7 cellular contexts compared by ENCODE assay signal in the genomic region with DNA sequence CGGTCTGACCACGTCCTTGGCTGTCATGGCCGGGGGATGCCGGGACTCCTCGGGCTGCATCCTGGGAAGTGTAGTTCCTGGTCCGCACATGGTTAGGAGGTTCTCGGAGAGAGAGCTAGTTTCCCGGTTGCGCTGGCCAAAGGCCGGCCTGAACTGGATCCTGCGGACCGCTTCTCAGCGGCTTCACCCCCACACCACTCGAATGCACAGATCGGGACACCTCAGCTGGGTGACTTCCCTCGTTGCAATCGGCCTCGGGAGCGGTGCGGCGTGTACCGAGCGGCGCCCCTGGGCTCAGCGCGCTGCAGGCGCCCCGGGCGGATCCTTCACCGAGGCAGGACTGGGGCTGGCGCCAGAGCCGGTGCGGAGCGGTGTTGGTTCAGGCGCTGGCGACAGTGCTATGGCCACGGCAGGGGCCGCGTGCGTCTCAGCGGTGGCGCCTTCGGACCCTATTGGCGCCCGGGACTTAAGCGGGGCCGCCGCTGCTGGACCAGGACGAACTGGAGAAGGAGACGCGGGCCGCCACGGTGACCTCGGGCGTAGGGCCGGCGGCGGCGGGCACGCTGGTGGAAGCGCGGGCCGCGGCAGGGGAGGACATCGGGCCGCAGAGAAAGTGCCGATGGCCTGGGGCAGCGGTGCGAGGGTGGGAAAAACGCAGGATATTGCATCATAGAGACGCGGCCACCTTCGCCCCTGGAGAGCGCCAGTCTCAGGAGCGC. TPM values are rescaled to one million over a fixed set of nuclear protein-coding genes. Genes with fewer than 3 reads are reported as not detected.
DNase-seq lines count a peak whose midpoint lies in the region; ATAC-seq and TF ChIP-seq lines count a peak whose summit lies in the region.

No MANE protein-coding gene starts in this region.

- H3K23ac ChIP-seq in mesenchymal stem cell (ENCODE audit: low read length in 2 of 2) = peak overlapping the region; percentile 81 to 84

- peak overlapping the region; percentile 88 to 92 for H3K4ac ChIP-seq in mesenchymal stem cell (ENCODE audit: low read depth in 1 of 2, low read length in 2 of 2)

- peak overlapping the region; percentile 82 for H3K4me3 Mint-ChIP-seq in endodermal cell

- peak overlapping the region; percentile 86 for H4K8ac ChIP-seq in mesenchymal stem cell (ENCODE audit: low read length)

- H3K9me3 Mint-ChIP-seq in endodermal cell = no peaks in the 10 kb centered on the region

- H3K9me3 ChIP-seq in endodermal cell (ENCODE audit: control insufficient read depth, low read length) (no peaks in the 10 kb centered on the region), mesenchymal stem cell (ENCODE audit: control insufficient read depth, low read length) (no peaks in the 10 kb centered on the region)

- peak overlapping the region; percentile 81 to 98 for H3K14ac ChIP-seq in mesenchymal stem cell (ENCODE audit: low read length in 2 of 2)

- H3K27me3 ChIP-seq in endodermal cell (ENCODE audit: control insufficient read depth, insufficient read depth, low read length, poor library complexity, severe bottlenecking) = no peaks in the 10 kb centered on the region
- H3K27me3 ChIP-seq in mesenchymal stem cell (ENCODE audit: control insufficient read depth in 1 of 2, insufficient read depth in 1 of 2, low read length in 2 of 2) = no peaks in the 10 kb centered on the region

- TF ChIP-seq CTCF in GM12864 (IDR thresholded peaks at IDR 0.05; ENCODE audit: low read depth, low read length, missing control alignments) (no peak), endodermal cell (conservative IDR thresholded peaks at IDR 0.05) (no peak)

- H2BK15ac ChIP-seq in mesenchymal stem cell (ENCODE audit: low read depth, poor library complexity, severe bottlenecking) = peak overlapping the region; percentile 29

- H2BK120ac ChIP-seq in mesenchymal stem cell (ENCODE audit: low read depth, low read length) = peak overlapping the region; percentile 6

- H3K27ac Mint-ChIP-seq in endodermal cell = peak overlapping the region; percentile 95

- no peaks in the 10 kb centered on the region for H3K27me3 Mint-ChIP-seq in endodermal cell (ENCODE audit: insufficient read depth)

- peak; percentile 30 for DNase-seq in GM12864 (ENCODE audit: low read depth)
- DNase-seq in NCI-H748 treated with DMSO at 0.1 percent for 48 hours (lab: John Stamatoyannopoulos, UW) = peak; percentile 30
- peak; percentile 88 for DNase-seq in activated CD8-positive, alpha-beta memory T cell treated with anti-CD3 and anti-CD28 coated beads for 24 hours
- DNase-seq in endodermal cell = peak; percentile 95
- DNase-seq in mesenchymal stem cell = peak; percentile 83
- peak; percentile 35 for DNase-seq in stimulated activated CD8-positive, alpha-beta memory T cell treated with anti-CD3 and anti-CD28 coated beads, Interleukin-12 subunit alpha, Interleukin-12 subunit beta, amount 100 ng/mL, for 24 hours (ENCODE audit: extremely low read depth)

- H2BK12ac ChIP-seq in mesenchymal stem cell (ENCODE audit: low read length in 2 of 2) = peak overlapping the region in 1 of 2 experiments; percentile 54

- peaks cover 30% of the 10 kb centered on the region for H3K36me3 Mint-ChIP-seq in endodermal cell (ENCODE audit: low read depth)

- H2BK5ac ChIP-seq in mesenchymal stem cell (ENCODE audit: low read depth, low read length, poor library complexity, severe bottlenecking) = peak overlapping the region; percentile 20

- no peak overlapping the region for H2AK5ac ChIP-seq in mesenchymal stem cell (ENCODE audit: low read length, severe bottlenecking)

- H2AFZ ChIP-seq in mesenchymal stem cell (ENCODE audit: low read depth, low read length) = peak overlapping the region; percentile 57

- H3K79me1 ChIP-seq in mesenchymal stem cell (replicated peaks; ENCODE audit: low read length, poor library complexity, severe bottlenecking) = peaks cover 33% of the 10 kb centered on the region

- peak overlapping the region; percentile 94 to 97 for H3K18ac ChIP-seq in mesenchymal stem cell (ENCODE audit: low read depth in 1 of 2, low read length in 2 of 2)

- H3K4me2 ChIP-seq in mesenchymal stem cell (ENCODE audit: low read length, poor library complexity, severe bottlenecking) = peak overlapping the region; percentile 85

- H3K4me1 ChIP-seq in endodermal cell (ENCODE audit: control insufficient read depth, insufficient read depth, low read length) (no peaks in the 10 kb centered on the region), mesenchymal stem cell (ENCODE audit: control insufficient read depth, insufficient read depth, low read depth, low read length) (peaks cover 19% of the 10 kb centered on the region)

- H3K36me3 ChIP-seq in endodermal cell (ENCODE audit: control insufficient read depth, insufficient read depth, low read length) = peaks cover 40% of the 10 kb centered on the region
- H3K36me3 ChIP-seq in mesenchymal stem cell (ENCODE audit: control insufficient read depth in 1 of 2, insufficient read depth in 2 of 2, low read depth in 1 of 2, low read length in 2 of 2) = peaks cover 48 to 78% of the 10 kb centered on the region in 2 experiments

- peaks cover 13% of the 10 kb centered on the region for H3K4me1 Mint-ChIP-seq in endodermal cell

- peak overlapping the region; percentile 79 for H3K27ac ChIP-seq in endodermal cell (ENCODE audit: low read depth, low read length)
- H3K27ac ChIP-seq in mesenchymal stem cell (ENCODE audit: low read length, poor library complexity, severe bottlenecking) = peak overlapping the region; percentile 21

- WGBS in endodermal cell (ENCODE audit: insufficient coverage in 1 of 2, insufficient read length in 1 of 2), 2 experiments = 0 to 1% methylated on average over 47 to 75 of the region's 75 CpGs
- WGBS in mesenchymal stem cell = under 1% methylated on average over 70 of the region's 75 CpGs

- H3K4me3 ChIP-seq in GM12864 (ENCODE audit: low read depth, low read length) (peak overlapping the region; percentile 69), endodermal cell (ENCODE audit: low read length) (peak overlapping the region; percentile 84), mesenchymal stem cell (ENCODE audit: insufficient read depth in 1 of 2, low read depth in 1 of 2, low read length in 2 of 2) (peak overlapping the region; percentile 68 to 90)

- ATAC-seq in HG02973 (IDR thresholded peaks at IDR 0.05; ENCODE audit: unreplicated experiment) = peak; percentile 55

- H4K91ac ChIP-seq in mesenchymal stem cell (ENCODE audit: low read length) = peak overlapping the region; percentile 88

- H3K9ac ChIP-seq in endodermal cell (ENCODE audit: extremely low read depth, low read length, poor library complexity, severe bottlenecking) = peak overlapping the region; percentile 84
- peak overlapping the region; percentile 94 for H3K9ac ChIP-seq in mesenchymal stem cell (ENCODE audit: low read length)

RNA-seq across cellular contexts. Expression of gene ZNF629, which starts 11.5 kb away (rescaled TPM):
- total RNA-seq in endodermal cell = 10 to 100 TPM; 31.8 to 33.3 TPM
- 24.3 TPM for polyA plus RNA-seq in endodermal cell (2013, experiment 1 of 2)
- 24.7 TPM for polyA plus RNA-seq in endodermal cell (2013, experiment 2 of 2)
- polyA plus RNA-seq in mesenchymal stem cell (2013, experiment 1 of 2) = 13.8 TPM
- polyA plus RNA-seq in mesenchymal stem cell (2013, experiment 2 of 2) = 13.2 TPM

RNA-seq across cellular contexts. Expression of gene RNF40, which starts 13.4 kb away (rescaled TPM):
- total RNA-seq in endodermal cell = 10 to 100 TPM; 88.4 to 95.8 TPM
- polyA plus RNA-seq in endodermal cell (2013, experiment 1 of 2) = 89.1 TPM
- 85.4 TPM for polyA plus RNA-seq in endodermal cell (2013, experiment 2 of 2)
- 48.5 TPM for polyA plus RNA-seq in mesenchymal stem cell (2013, experiment 1 of 2)
- polyA plus RNA-seq in mesenchymal stem cell (2013, experiment 2 of 2) = 47.8 TPM

RNA-seq across cellular contexts. Expression of gene CFAP119, which starts 13.7 kb away (rescaled TPM):
- total RNA-seq in endodermal cell = 10 to 100 TPM in 1 of 2 donors, 1 to 10 TPM in 1; 6.9 to 12.6 TPM
- polyA plus RNA-seq in endodermal cell (2013, experiment 1 of 2) = 8.2 TPM
- 9.1 TPM for polyA plus RNA-seq in endodermal cell (2013, experiment 2 of 2)
- polyA plus RNA-seq in mesenchymal stem cell (2013, experiment 1 of 2) = 4.8 TPM
- 4.8 TPM for polyA plus RNA-seq in mesenchymal stem cell (2013, experiment 2 of 2)

RNA-seq across cellular contexts. Expression of gene PHKG2, which starts 27.3 kb away (rescaled TPM):
- 10 to 100 TPM; 49.8 to 54.8 TPM for total RNA-seq in endodermal cell
- polyA plus RNA-seq in endodermal cell (2013, experiment 1 of 2) = 33.9 TPM
- polyA plus RNA-seq in endodermal cell (2013, experiment 2 of 2) = 33.8 TPM
- 22.5 TPM for polyA plus RNA-seq in mesenchymal stem cell (2013, experiment 1 of 2)
- 21.9 TPM for polyA plus RNA-seq in mesenchymal stem cell (2013, experiment 2 of 2)

Comparison
In these comparisons a context has a peak if more than half of its experiments do, and no peak if none do; other contexts are left out.
1. Peak in every context shown above with its lines: DNase-seq, ATAC-seq, H3K4me3 ChIP-seq and H3K27ac ChIP-seq.
2. DNase-seq: peak in every context shown above with its lines; median percentile 95 in endodermal cell; 88 in activated CD8-positive, alpha-beta memory T cell treated with anti-CD3 and anti-CD28 coated beads for 24 hours; 83 in mesenchymal stem cell; 35 in stimulated activated CD8-positive, alpha-beta memory T cell treated with anti-CD3 and anti-CD28 coated beads, Interleukin-12 subunit alpha, Interleukin-12 subunit beta, amount 100 ng/mL, for 24 hours; 30 in GM12864; 30 in NCI-H748 treated with DMSO at 0.1 percent for 48 hours.